ENCODE assay signal across 8 cellular contexts in genomic region chr9:504921-505821, GRCh38. TPM values are rescaled to one million over a fixed set of nuclear protein-coding genes. Genes with fewer than 3 reads are reported as not detected.
DNase-seq lines count a peak whose midpoint lies in the region; ATAC-seq and TF ChIP-seq lines count a peak whose summit lies in the region.

No MANE protein-coding gene starts in this region.

- ATAC-seq in GM18873 (IDR thresholded peaks at IDR 0.05; ENCODE audit: low FRiP score, unreplicated experiment) (peak; percentile 17), HG03135 (IDR thresholded peaks at IDR 0.05; ENCODE audit: unreplicated experiment) (peak; percentile 24), natural killer cell (peak in 2 of 3 donors; percentile 11 to 24)
- peak; percentile 32 for ATAC-seq in activated CD8-positive, alpha-beta T cell treated with anti-CD3 and anti-CD28 coated beads, Interleukin-2, amount 10 ng/mL, durations not matched to agents 7 days and 5 days

- H3K36me3 Mint-ChIP-seq in activated CD8-positive, alpha-beta T cell treated with anti-CD3 and anti-CD28 coated beads, Interleukin-2, amount 10 ng/mL, durations not matched to agents 7 days and 5 days (ENCODE audit: low read depth): no peaks in the 10 kb centered on the region
- no peaks in the 10 kb centered on the region for H3K36me3 Mint-ChIP-seq in natural killer cell

- H3K27me3 Mint-ChIP-seq in activated CD8-positive, alpha-beta T cell treated with anti-CD3 and anti-CD28 coated beads, Interleukin-2, amount 10 ng/mL, durations not matched to agents 7 days and 5 days (ENCODE audit: low read depth): peaks cover 31% of the 10 kb centered on the region
- peaks cover 30 to 40% of the 10 kb centered on the region in 2 donors for H3K27me3 Mint-ChIP-seq in natural killer cell (ENCODE audit: low read depth in 2 of 2)

- H3K4me3 Mint-ChIP-seq in activated CD8-positive, alpha-beta T cell treated with anti-CD3 and anti-CD28 coated beads, Interleukin-2, amount 10 ng/mL, durations not matched to agents 7 days and 5 days: peak overlapping the region; percentile 50
- H3K4me3 Mint-ChIP-seq in natural killer cell: peak overlapping the region; percentile 83

- intact Hi-C loops in natural killer cell (cut with micrococcal nuclease): no loop called here

- DNase-seq in 8988T (peak; percentile 27), fibroblast of pulmonary artery (ENCODE audit: low read depth) (no peak), natural killer cell (no peak), NCI-H128 (lab: John Stamatoyannopoulos, UW; ENCODE audit: unreplicated experiment) (no peak), AML-193 (lab: John Stamatoyannopoulos, UW) (no peak)
- no peak for DNase-seq in activated CD8-positive, alpha-beta T cell treated with anti-CD3 and anti-CD28 coated beads, Interleukin-2, amount 10 ng/mL, durations not matched to agents 7 days and 5 days

- POLR2A ChIA-PET in activated CD8-positive, alpha-beta T cell treated with anti-CD3 and anti-CD28 coated beads, Interleukin-2, amount 10 ng/mL, durations not matched to agents 7 days and 5 days (lab: Charles Lee): no interaction called here

- TF ChIP-seq CTCF in fibroblast of pulmonary artery (IDR thresholded peaks at IDR 0.05; ENCODE audit: low read length, missing control alignments) (no peak), natural killer cell (IDR thresholded peaks at IDR 0.05) (no peak)

- CTCF ChIA-PET in activated CD8-positive, alpha-beta T cell treated with anti-CD3 and anti-CD28 coated beads, Interleukin-2, amount 10 ng/mL, durations not matched to agents 7 days and 5 days (lab: Charles Lee): interaction anchor here (1.0 to 1.6 kb wide), 3 partner anchors 11 to 259 kb away, joined by 3 to 4 read pairs (median 3); no protein-coding TSS in a partner anchor

- H3K9me3 Mint-ChIP-seq in activated CD8-positive, alpha-beta T cell treated with anti-CD3 and anti-CD28 coated beads, Interleukin-2, amount 10 ng/mL, durations not matched to agents 7 days and 5 days (ENCODE audit: insufficient read depth): no peaks in the 10 kb centered on the region
- no peaks in the 10 kb centered on the region for H3K9me3 Mint-ChIP-seq in natural killer cell

- H3K4me1 Mint-ChIP-seq in activated CD8-positive, alpha-beta T cell treated with anti-CD3 and anti-CD28 coated beads, Interleukin-2, amount 10 ng/mL, durations not matched to agents 7 days and 5 days (ENCODE audit: low read depth): peaks cover 8% of the 10 kb centered on the region
- H3K4me1 Mint-ChIP-seq in natural killer cell: peaks cover 6 to 8% of the 10 kb centered on the region in 2 donors

- H3K27ac Mint-ChIP-seq in activated CD8-positive, alpha-beta T cell treated with anti-CD3 and anti-CD28 coated beads, Interleukin-2, amount 10 ng/mL, durations not matched to agents 7 days and 5 days: no peak overlapping the region
- H3K27ac Mint-ChIP-seq in natural killer cell: no peak overlapping the region

- peak overlapping the region; percentile 45 for H3K4me3 ChIP-seq in fibroblast of pulmonary artery (replicated peaks; ENCODE audit: low read depth, low read length)

RNA-seq across cellular contexts. Expression of gene KANK1, which starts 0.7 kb away (rescaled TPM):
- total RNA-seq in activated CD8-positive, alpha-beta T cell treated with anti-CD3 and anti-CD28 coated beads, Interleukin-2, amount 10 ng/mL, durations not matched to agents 7 days and 5 days: 1 to 10 TPM; 3.0 to 3.5 TPM
- total RNA-seq in natural killer cell: 1 to 10 TPM in 2 of 3 donors, under 1 TPM in 1; 0.85 to 1.5 (median 1.3) TPM
